In genomic region chr6:30037182-30037788, GRCh38 we compare ENCODE assay signal across 8 cellular contexts. TPM values are rescaled to one million over a fixed set of nuclear protein-coding genes. Genes with fewer than 3 reads are reported as not detected.
A peak's percentile ranks its signal among the peaks of the same experiment; 100 is the strongest.
DNase-seq lines count a peak whose midpoint lies in the region; TF ChIP-seq lines count a peak whose summit lies in the region.

No MANE protein-coding gene starts in this region.

- DNase-seq in DMS114 treated with DMSO at 0.1 percent for 48 hours (lab: John Stamatoyannopoulos, UW; ENCODE audit: unreplicated experiment) (peak; percentile 31), LHCN-M2 (ENCODE audit: low read depth) (peak; percentile 25), astrocyte of the spinal cord (ENCODE audit: low read depth, low spot score) (peak; percentile 6), lung microvascular endothelial cell (ENCODE audit: low read depth in 2 of 2) (peak; percentile 17 to 36), mesenteric fat pad (ENCODE audit: low spot score) (no peak), GM19240 (ENCODE audit: insufficient read length, low spot score) (no peak), GM19238 (ENCODE audit: insufficient read length, low spot score) (no peak), anterior cingulate cortex (lab: John Stamatoyannopoulos, UW) (no peak)

- H3K4me3 ChIP-seq in astrocyte of the spinal cord (ENCODE audit: low read depth, low read length): no peak overlapping the region

- TF ChIP-seq CTCF in astrocyte of the spinal cord (IDR thresholded peaks at IDR 0.05; ENCODE audit: low read depth, low read length): peak; percentile 58

- in situ Hi-C loops in astrocyte of the spinal cord (cut with HindIII; ENCODE audit: low sequenced_read_pairs): no loop called here

RNA-seq across cellular contexts. Expression of gene POLR1H, which starts 23.8 kb away (rescaled TPM):
- 17.6 and 20.0 TPM in 2 replicates for total RNA-seq in LHCN-M2 (2014; rRNA removed)
- 28.8 TPM for polyA plus RNA-seq in LHCN-M2 (2012)
- total RNA-seq in lung microvascular endothelial cell: 31.9 and 32.7 TPM in 2 replicates
- 21.1 TPM for total RNA-seq in mesenteric fat pad

RNA-seq across cellular contexts. Expression of gene PPP1R11, which starts 29.7 kb away (rescaled TPM):
- total RNA-seq in LHCN-M2 (2014; rRNA removed) (43.0 and 47.1 TPM in 2 replicates), lung microvascular endothelial cell (7.8 and 12.3 TPM in 2 replicates), mesenteric fat pad (41.1 TPM)
- 53.1 TPM for polyA plus RNA-seq in LHCN-M2 (2012)

RNA-seq across cellular contexts. Expression of gene RNF39, which starts 38.3 kb away (rescaled TPM):
- not detected in 2 replicates for total RNA-seq in LHCN-M2 (2014; rRNA removed)
- 0.56 TPM for polyA plus RNA-seq in LHCN-M2 (2012)
- not detected in 2 replicates for total RNA-seq in lung microvascular endothelial cell
- not detected for total RNA-seq in mesenteric fat pad

Comparison
In these comparisons a context has a peak if more than half of its experiments do, and no peak if none do; other contexts are left out.
1. DNase-seq: peak in DMS114 treated with DMSO at 0.1 percent for 48 hours (single experiment), LHCN-M2 (single experiment), astrocyte of the spinal cord (single experiment) and lung microvascular endothelial cell (2 of 2); none in mesenteric fat pad (single experiment), GM19240 (single experiment), GM19238 (single experiment) and anterior cingulate cortex (0 of 58).